8 cellular contexts compared by ENCODE assay signal in genomic region chr19:13588953-13589833, GRCh38.
A peak's percentile ranks its signal among the peaks of the same experiment; 100 is the strongest.
DNase-seq lines count a peak whose midpoint lies in the region; ATAC-seq and TF ChIP-seq lines count a peak whose summit lies in the region.

No MANE protein-coding gene starts in this region.

- H3K27ac ChIP-seq in breast epithelium: no peak overlapping the region

- TF ChIP-seq CTCF in WTC11 (IDR thresholded peaks at IDR 0.05): peak; percentile 95
- TF ChIP-seq CTCF in breast epithelium (IDR thresholded peaks at IDR 0.05): peak; percentile 40 to 89 (median 89)

- ATAC-seq in WTC11 (peak; percentile 97), GM21723 (IDR thresholded peaks at IDR 0.05; ENCODE audit: unreplicated experiment) (no peak)

- peaks cover 0 to 18% of the 10 kb centered on the region in 2 donors for H3K27me3 ChIP-seq in breast epithelium

- no peak overlapping the region for H3K4me3 ChIP-seq in breast epithelium

- POLR2A ChIA-PET in WTC11 (lab: Charles Lee): no interaction called here

- CTCF ChIA-PET in WTC11 (lab: Charles Lee): interaction anchor here (0.5 to 4.9 kb wide), 52 partner anchors 9 to 470 kb away, joined by 3 to 49 read pairs (median 4); partner anchors contain the start of gene CACNA1A

- no peaks in the 10 kb centered on the region for H3K36me3 ChIP-seq in breast epithelium

- H3K4me1 Mint-ChIP-seq in WTC11: no peaks in the 10 kb centered on the region

- no peak overlapping the region for H3K4me3 Mint-ChIP-seq in WTC11

- peak; percentile 29 for DNase-seq in NCI-H146 (lab: John Stamatoyannopoulos, UW)
- DNase-seq in NCI-H146 treated with DMSO at 0.1 percent for 48 hours (lab: John Stamatoyannopoulos, UW; ENCODE audit: unreplicated experiment): no peak
- DNase-seq in NCI-H1105 (lab: John Stamatoyannopoulos, UW): peak; percentile 55
- DNase-seq in WTC11 (ENCODE audit: low spot score): peak; percentile 90
- DNase-seq in breast epithelium (ENCODE audit: low spot score in 2 of 2): peak; percentile 41 to 69
- DNase-seq in islet precursor cell: peak; percentile 85
- peak; percentile 54 to 74 (median 71) for DNase-seq in stimulated activated CD4-positive, alpha-beta T cell treated with anti-CD3 and anti-CD28 coated beads, Interleukin-1b, Interleukin-23, amount 100 ng/mL, for 24 hours (ENCODE audit: low read depth in 4 of 4, low spot score in 1 of 4)

- H3K36me3 Mint-ChIP-seq in WTC11: no peaks in the 10 kb centered on the region

- TF ChIP-seq POLR2A in breast epithelium (IDR thresholded peaks at IDR 0.05): no peak

- H3K9me3 Mint-ChIP-seq in WTC11: no peaks in the 10 kb centered on the region

- no peaks in the 10 kb centered on the region for H3K9me3 ChIP-seq in breast epithelium

- H3K4me1 ChIP-seq in breast epithelium: no peaks in the 10 kb centered on the region

- H3K27ac Mint-ChIP-seq in WTC11: no peak overlapping the region

- peaks cover 2% of the 10 kb centered on the region for H3K27me3 Mint-ChIP-seq in WTC11 (ENCODE audit: low read depth)

- intact Hi-C loops in breast epithelium (cut with DNase I; ENCODE audit: low total_unique reads): no loop called here

TF ChIP-seq in WTC11, 78 proteins besides CTCF, POLR2A, EP300 and RAD21:
- TF ChIP-seq JAZF1 (CRISPR knock-in tag; IDR thresholded peaks at IDR 0.05): no peak
- peak; percentile 23; the same call in 1 of the 2 replicates for TF ChIP-seq ETV6 (CRISPR knock-in tag; IDR thresholded peaks at IDR 0.05)
- TF ChIP-seq NFE2L1 (CRISPR knock-in tag; IDR thresholded peaks at IDR 0.05): no peak
- 0 out of 2 replicates have a peak, but pooled peaks have one; percentile 53 for TF ChIP-seq HMGXB4 (CRISPR knock-in tag; IDR thresholded peaks at IDR 0.05)
- no peak for TF ChIP-seq ZNF121 (CRISPR knock-in tag; IDR thresholded peaks at IDR 0.05)
- TF ChIP-seq JUN (CRISPR knock-in tag; IDR thresholded peaks at IDR 0.05): no peak
